Comparison of ENCODE assay signal across 8 cellular contexts in genomic region chr20:49888341-49889244, GRCh38. TPM values are rescaled to one million over a fixed set of nuclear protein-coding genes. Genes with fewer than 3 reads are reported as not detected.
DNase-seq lines count a peak whose midpoint lies in the region; ATAC-seq and TF ChIP-seq lines count a peak whose summit lies in the region.

No MANE protein-coding gene starts in this region.

- intact Hi-C loops in gastrocnemius medialis (cut with DNase I; ENCODE audit: low total_unique reads), result loop anchor here (1.0 kb wide), 1 partner anchor 277 kb away; no protein-coding TSS in a partner anchor

- DNase-seq in GM10266 (ENCODE audit: extremely low spot score) (peak; percentile 82), NCI-H146 (lab: John Stamatoyannopoulos, UW) (peak; percentile 23), T1000 (lab: John Stamatoyannopoulos, UW) (peak; percentile 55), astrocyte of the hippocampus (ENCODE audit: low read depth, low spot score) (peak; percentile 86), hepatocyte (ENCODE audit: low spot score) (peak; percentile 72), gastrocnemius medialis (peak in 1 of 2 donors; percentile 56)

- H2AFZ ChIP-seq in hepatocyte, result no peak overlapping the region

- H3K36me3 ChIP-seq in hepatocyte (replicated peaks; ENCODE audit: insufficient read depth, low read depth), result no peaks in the 10 kb centered on the region
- peaks cover 0 to 32% of the 10 kb centered on the region in 2 donors for H3K36me3 ChIP-seq in gastrocnemius medialis

- no peaks in the 10 kb centered on the region for H4K20me1 ChIP-seq in hepatocyte (ENCODE audit: insufficient read depth, poor library complexity, severe bottlenecking)

- no peak overlapping the region for H3K4me3 ChIP-seq in hepatocyte
- H3K4me3 ChIP-seq in gastrocnemius medialis, result no peak overlapping the region

- TF ChIP-seq CTCF in GM10266 (IDR thresholded peaks at IDR 0.05; ENCODE audit: control insufficient read depth, insufficient read depth, low read depth, missing control alignments) (peak; percentile 72), hepatocyte (IDR thresholded peaks at IDR 0.05; ENCODE audit: poor library complexity) (peak; percentile 83), gastrocnemius medialis (IDR thresholded peaks at IDR 0.05 in 4 of 5, conservative IDR thresholded peaks at IDR 0.05 in 1 of 5) (peak; percentile 66 to 82 (median 76))

- 57% methylated on average over 17 of the region's 18 CpGs for WGBS in hepatocyte (ENCODE audit: low lambda C conversion rate, missing lambda C conversion rate)

- no peaks in the 10 kb centered on the region for H3K79me2 ChIP-seq in hepatocyte

- H3K9me3 ChIP-seq in hepatocyte (ENCODE audit: low read depth), result no peaks in the 10 kb centered on the region
- H3K9me3 ChIP-seq in gastrocnemius medialis, result no peaks in the 10 kb centered on the region

- H3K4me1 ChIP-seq in hepatocyte (ENCODE audit: insufficient read depth) (no peaks in the 10 kb centered on the region), gastrocnemius medialis (peaks cover 25 to 27% of the 10 kb centered on the region in 2 donors)

- no peak overlapping the region for H3K27ac ChIP-seq in hepatocyte
- peak overlapping the region; percentile 49 to 72 (median 67) for H3K27ac ChIP-seq in gastrocnemius medialis

- in situ Hi-C loops in gastrocnemius medialis (cut with MboI; ENCODE audit: low sequenced_read_pairs in 4 of 4), result no loop called here

- TF ChIP-seq POLR2A in gastrocnemius medialis (IDR thresholded peaks at IDR 0.05), result no peak

- no peaks in the 10 kb centered on the region for H3K27me3 ChIP-seq in hepatocyte
- no peaks in the 10 kb centered on the region for H3K27me3 ChIP-seq in gastrocnemius medialis

- H3K4me2 ChIP-seq in hepatocyte, result no peak overlapping the region

- H3K9me2 ChIP-seq in hepatocyte (replicated peaks; ENCODE audit: insufficient read depth), result no peaks in the 10 kb centered on the region

- ATAC-seq in gastrocnemius medialis, result peak; percentile 37 to 67
- no peak for ATAC-seq in GM19452 (IDR thresholded peaks at IDR 0.05; ENCODE audit: unreplicated experiment)
- ATAC-seq in GM21737 (IDR thresholded peaks at IDR 0.05; ENCODE audit: unreplicated experiment), result no peak

RNA-seq across cellular contexts. Expression of gene SPATA2, which starts 26.7 kb away (rescaled TPM):
- 4.9 and 5.9 TPM in 2 replicates for total RNA-seq in hepatocyte
- polyA plus RNA-seq in hepatocyte, result 9.6 and 10.1 TPM in 2 replicates
- 10 to 100 TPM in 2 of 4 donors, 1 to 10 TPM in 2; 7.7 to 10.7 (median 9.7) TPM for total RNA-seq in gastrocnemius medialis

RNA-seq across cellular contexts. Expression of gene RNF114, which starts 47.6 kb away (rescaled TPM):
- total RNA-seq in hepatocyte, result 67.1 and 93.7 TPM in 2 replicates
- polyA plus RNA-seq in hepatocyte, result 64.8 and 65.8 TPM in 2 replicates
- 100 to 1,000 TPM; 133 to 216 (median 172) TPM for total RNA-seq in gastrocnemius medialis

Comparison
In these comparisons a context has a peak if more than half of its experiments do, and no peak if none do; other contexts are left out.
1. ATAC-seq: peak in gastrocnemius medialis (2 of 2); none in GM19452 (single experiment) and GM21737 (single experiment).
2. Peak in every context shown above with its lines, with median percentiles within 50 percentile points of each other: CTCF ChIP-seq.